ENCODE assay signal across 8 cellular contexts in genomic region chr12:14770495-14771313, GRCh38.
DNase-seq lines count a peak whose midpoint lies in the region; ATAC-seq and TF ChIP-seq lines count a peak whose summit lies in the region.

No MANE protein-coding gene starts in this region.

- H3K4me3 ChIP-seq in astrocyte of the cerebellum (ENCODE audit: low read depth, low read length): peak overlapping the region; percentile 88

- in situ Hi-C loops in GM13976 (cut with MboI; ENCODE audit: low sequenced_read_pairs, unreplicated experiment): no loop called here
- in situ Hi-C loops in astrocyte of the cerebellum (cut with HindIII; ENCODE audit: low sequenced_read_pairs): no loop called here

- ATAC-seq in HG02885 (IDR thresholded peaks at IDR 0.05; ENCODE audit: poor library complexity, unreplicated experiment): peak; percentile 20

- DNase-seq in GM13976 (ENCODE audit: low spot score) (peak; percentile 78), NCI-H187 treated with DMSO at 0.1 percent for 48 hours (lab: John Stamatoyannopoulos, UW) (peak; percentile 53), T-helper 22 cell (ENCODE audit: low read depth) (peak; percentile 81), astrocyte of the cerebellum (ENCODE audit: low read depth) (peak; percentile 78), hypothalamus (lab: John Stamatoyannopoulos, UW) (peak; percentile 30 to 93 (median 76)), retina (peak; percentile 96), GM19240 (ENCODE audit: insufficient read length, low spot score) (no peak)

- no peak for TF ChIP-seq CTCF in GM13976 (IDR thresholded peaks at IDR 0.05; ENCODE audit: borderline replicate concordance, control extremely low read depth, extremely low read depth, insufficient read depth, missing control alignments)
- no peak for TF ChIP-seq CTCF in astrocyte of the cerebellum (IDR thresholded peaks at IDR 0.05; ENCODE audit: low read depth, low read length, missing control alignments)
